Comparison of ENCODE assay signal across 29 cellular contexts in genomic region chr7:110766874-110767273, GRCh38.
DNase-seq lines count a peak whose midpoint lies in the region; ATAC-seq and TF ChIP-seq lines count a peak whose summit lies in the region.
"Had no signal": no experiment of that assay in that cellular context is flagged by ENCODE, and none has a peak within 500 bp of the region (broad histone marks: within the 10 kb centered on the region; RNA-seq: fewer than 3 reads in every experiment).

No MANE protein-coding gene starts in this region.

- DNase-seq in NCI-H446 treated with DMSO at 0.1 percent for 48 hours (lab: John Stamatoyannopoulos, UW), result peak; percentile 6
- no peak for DNase-seq in NCI-H446 (lab: John Stamatoyannopoulos, UW)
- peak; percentile 29 for DNase-seq in PC-3
- DNase-seq in fibroblast of villous mesenchyme (ENCODE audit: low read depth), result peak; percentile 3
- DNase-seq in ACHN, result no peak
- DNase-seq in activated CD4-positive, alpha-beta memory T cell treated with anti-CD3 and anti-CD28 coated beads for 36 hours, result no peak
- DNase-seq: activated B cell treated with CpG ODN at 0.5 μM for 24 hours; activated CD4-positive, alpha-beta T cell treated with anti-CD3 and anti-CD28 coated beads, Interleukin-2, amount 50 U/mL, for 48 hours; activated CD8-positive, alpha-beta memory T cell treated with anti-CD3 and anti-CD28 coated beads, Interleukin-2, amount 50 U/mL, for 48 hours; activated naive CD8-positive, alpha-beta T cell treated with anti-CD3 and anti-CD28 coated beads for 36 hours; COR-L47; erythroblast; foreskin keratinocyte; H7; left ventricle myocardium inferior; naive B cell; NCI-H1092; NCI-H2171; NCI-H524 treated with DMSO at 0.1 percent for 48 hours; stimulated activated CD4-positive, alpha-beta T cell treated with anti-CD3 and anti-CD28 coated beads, Interleukin-2, amount 100 ng/mL, for 24 hours; substantia nigra; T1000; upper lobe of right lung had no signal

- no peaks in the 10 kb centered on the region for H3K9me2 ChIP-seq in PC-3 (replicated peaks; ENCODE audit: low read length)

- no peak overlapping the region for H3K27ac ChIP-seq in PC-3 (ENCODE audit: low read length)
- H3K27ac ChIP-seq: BLaER1, foreskin keratinocyte, left ventricle myocardium inferior, upper lobe of right lung had no signal

- in situ Hi-C loops in ACHN (cut with HindIII; ENCODE audit: low pct_ligation_motif_present, low pct_unique_long_range_greater_than_20kb, low sequenced_read_pairs), result no loop called here

- CTCF ChIA-PET in PC-3 (lab: Charles Lee), result no interaction called here
- CTCF ChIA-PET in activated CD4-positive, alpha-beta memory T cell treated with anti-CD3 and anti-CD28 coated beads for 36 hours (lab: Charles Lee), result no interaction called here

- H3K27me3 ChIP-seq in PC-3 (ENCODE audit: low read length), result no peaks in the 10 kb centered on the region
- H3K27me3 ChIP-seq: BLaER1, foreskin keratinocyte, upper lobe of right lung had no signal

- H3K4me2 ChIP-seq in PC-3 (ENCODE audit: low read length), result no peak overlapping the region
- H3K4me2 ChIP-seq: BLaER1, smooth muscle cell had no signal

- no peak overlapping the region for H3K9ac ChIP-seq in PC-3 (ENCODE audit: low read length)
- H3K9ac ChIP-seq: BLaER1 had no signal

- no peak overlapping the region for H3K4me3 Mint-ChIP-seq in activated CD4-positive, alpha-beta memory T cell treated with anti-CD3 and anti-CD28 coated beads for 36 hours
- H3K4me3 Mint-ChIP-seq: activated B cell treated with CpG ODN at 0.5 μM for 24 hours; activated naive CD8-positive, alpha-beta T cell treated with anti-CD3 and anti-CD28 coated beads for 36 hours; naive B cell had no signal

- H2AFZ ChIP-seq in PC-3 (ENCODE audit: low read length), result no peak overlapping the region

- H3K27ac Mint-ChIP-seq in activated CD4-positive, alpha-beta memory T cell treated with anti-CD3 and anti-CD28 coated beads for 36 hours, result no peak overlapping the region
- H3K27ac Mint-ChIP-seq: activated B cell treated with CpG ODN at 0.5 μM for 24 hours; activated naive CD8-positive, alpha-beta T cell treated with anti-CD3 and anti-CD28 coated beads for 36 hours; activated T-helper 2 cell treated with anti-CD3 and anti-CD28 coated beads, Interferon-gamma antibody, Interleukin-2, Interleukin-4, amounts not matched to agents 10 μg/mL and 5 μg/mL and 100 μg/mL, durations not matched to agents 14 hours and 24 hours and 36 hours had no signal

- H3F3A ChIP-seq in PC-3 (ENCODE audit: low read length, unreplicated experiment), result no peaks in the 10 kb centered on the region

- H3K9me3 ChIP-seq in PC-3 (ENCODE audit: low read length), result no peaks in the 10 kb centered on the region
- H3K9me3 ChIP-seq: BLaER1, left ventricle myocardium inferior, upper lobe of right lung had no signal

- H3K9me3 Mint-ChIP-seq in activated CD4-positive, alpha-beta memory T cell treated with anti-CD3 and anti-CD28 coated beads for 36 hours, result no peaks in the 10 kb centered on the region
- H3K9me3 Mint-ChIP-seq: activated B cell treated with CpG ODN at 0.5 μM for 24 hours; activated T-helper 2 cell treated with anti-CD3 and anti-CD28 coated beads, Interferon-gamma antibody, Interleukin-2, Interleukin-4, amounts not matched to agents 10 μg/mL and 5 μg/mL and 100 μg/mL, durations not matched to agents 14 hours and 24 hours and 36 hours; naive B cell had no signal

- no peaks in the 10 kb centered on the region for H3K36me3 Mint-ChIP-seq in activated CD4-positive, alpha-beta memory T cell treated with anti-CD3 and anti-CD28 coated beads for 36 hours
- H3K36me3 Mint-ChIP-seq: naive B cell had no signal

- no peak for ATAC-seq in PC-3
- ATAC-seq in HG03571 (IDR thresholded peaks at IDR 0.05; ENCODE audit: unreplicated experiment), result no peak
- no peak for ATAC-seq in GM18873 (IDR thresholded peaks at IDR 0.05; ENCODE audit: low FRiP score, unreplicated experiment)
- ATAC-seq: foreskin keratinocyte, HepG2, upper lobe of right lung had no signal

- peaks cover 9% of the 10 kb centered on the region; the same call in 1 of the 2 replicates for H3K4me1 ChIP-seq in PC-3 (ENCODE audit: insufficient read depth, low read length)
- H3K4me1 ChIP-seq: BLaER1, foreskin keratinocyte, upper lobe of right lung had no signal

- H3K79me2 ChIP-seq in PC-3 (ENCODE audit: low read length), result no peaks in the 10 kb centered on the region

- no peaks in the 10 kb centered on the region for H3K27me3 Mint-ChIP-seq in activated CD4-positive, alpha-beta memory T cell treated with anti-CD3 and anti-CD28 coated beads for 36 hours
- H3K27me3 Mint-ChIP-seq: activated B cell treated with CpG ODN at 0.5 μM for 24 hours; activated naive CD8-positive, alpha-beta T cell treated with anti-CD3 and anti-CD28 coated beads for 36 hours; naive B cell had no signal

- H3K4me3 ChIP-seq in PC-3 (ENCODE audit: low read length) (no peak overlapping the region), fibroblast of villous mesenchyme (ENCODE audit: low read depth, low read length) (no peak overlapping the region)
- H3K4me3 ChIP-seq: BLaER1, left ventricle myocardium inferior, smooth muscle cell, upper lobe of right lung had no signal

- no TSS peak for BruUV-seq in PC-3 (replicated peaks; lab: Mats Ljungman, UMichigan)

- H3K36me3 ChIP-seq in PC-3 (ENCODE audit: low read depth, low read length), result no peaks in the 10 kb centered on the region
- H3K36me3 ChIP-seq: BLaER1, left ventricle myocardium inferior, upper lobe of right lung had no signal

- no peak for TF ChIP-seq CTCF in PC-3 (conservative IDR thresholded peaks at IDR 0.05; ENCODE audit: low read depth, low read length)
- TF ChIP-seq CTCF in fibroblast of villous mesenchyme (IDR thresholded peaks at IDR 0.05; ENCODE audit: insufficient read depth, low read depth, low read length), result no peak

- intact Hi-C loops in PC-3 (cut with micrococcal nuclease), result no loop called here
- intact Hi-C loops in activated CD4-positive, alpha-beta memory T cell treated with anti-CD3 and anti-CD28 coated beads for 36 hours (cut with micrococcal nuclease), result no loop called here

- POLR2A ChIA-PET in PC-3 (lab: Charles Lee; ENCODE audit: unreplicated experiment), result no interaction called here
- POLR2A ChIA-PET in activated CD4-positive, alpha-beta memory T cell treated with anti-CD3 and anti-CD28 coated beads for 36 hours (lab: Charles Lee), result no interaction called here

- H3K4me1 Mint-ChIP-seq in activated CD4-positive, alpha-beta memory T cell treated with anti-CD3 and anti-CD28 coated beads for 36 hours (ENCODE audit: low read depth), result no peaks in the 10 kb centered on the region
- H3K4me1 Mint-ChIP-seq: activated B cell treated with CpG ODN at 0.5 μM for 24 hours, naive B cell had no signal

- no peaks in the 10 kb centered on the region for H4K20me1 ChIP-seq in PC-3 (ENCODE audit: low read length)
- H4K20me1 ChIP-seq: BLaER1 had no signal

Comparison
In these comparisons a context has a peak if more than half of its experiments do, and no peak if none do; other contexts are left out.
1. DNase-seq: peak in NCI-H446 treated with DMSO at 0.1 percent for 48 hours (single experiment), PC-3 (single experiment) and fibroblast of villous mesenchyme (single experiment); none in NCI-H446 (0 of 2), ACHN (single experiment) and activated CD4-positive, alpha-beta memory T cell treated with anti-CD3 and anti-CD28 coated beads for 36 hours (single experiment).